22 cellular contexts compared by ENCODE assay signal in genomic region chr5:8981496-8981895, GRCh38.
DNase-seq lines count a peak whose midpoint lies in the region; ATAC-seq, FAIRE-seq and TF ChIP-seq lines count a peak whose summit lies in the region.
"Had no signal": no experiment of that assay in that cellular context is flagged by ENCODE, and none has a peak within 500 bp of the region (broad histone marks: within the 10 kb centered on the region; RNA-seq: fewer than 3 reads in every experiment).

No MANE protein-coding gene starts in this region.

- no peaks in the 10 kb centered on the region for H3K23me2 ChIP-seq in H1 (ENCODE audit: low read depth, low read length)

- H3K4me1 ChIP-seq in H1 (replicated peaks in 1 of 4; ENCODE audit: control insufficient read depth in 3 of 4, insufficient read depth in 4 of 4, low read length in 3 of 4) (0 out of 7 replicates have a peak, but pooled peaks cover 0 to 2% (median 0%) of the 10 kb centered on the region in 4 experiments), sigmoid colon (no peaks in the 10 kb centered on the region)
- H3K4me1 ChIP-seq: left ventricle myocardium inferior had no signal

- FAIRE-seq in H1 (lab: Jason Lieb, UNC) (no peak), D721Med (lab: Jason Lieb, UNC) (no peak)

- no peak overlapping the region for H2BK15ac ChIP-seq in H1 (ENCODE audit: low read length)

- no peak overlapping the region for H2BK5ac ChIP-seq in H1 (ENCODE audit: low read depth, low read length)

- no peak overlapping the region for H4K5ac ChIP-seq in H1 (ENCODE audit: insufficient read length, low read depth, low read length)

- no peak overlapping the region for H4K8ac ChIP-seq in H1 (ENCODE audit: extremely low read depth, insufficient read depth, low read length)

- DNase-seq in AG10803 (ENCODE audit: low read depth) = peak; percentile 15
- peak; percentile 50 for DNase-seq in M059J (ENCODE audit: low read depth)
- no peak for DNase-seq in H1 (ENCODE audit: low read depth in 1 of 2, low spot score in 2 of 2)
- no peak for DNase-seq in neural crest cell (ENCODE audit: low read depth, low spot score)
- no peak for DNase-seq in GM03348 (ENCODE audit: low spot score)
- no peak for DNase-seq in sigmoid colon
- no peak for DNase-seq in D721Med (ENCODE audit: insufficient read length, low spot score)
- DNase-seq: activated CD4-positive, alpha-beta memory T cell treated with anti-CD3 and anti-CD28 coated beads, Interleukin-2, amount 10 ng/mL, durations not matched to agents 7 days and 5 days; activated naive CD4-positive, alpha-beta T cell treated with Interleukin-2 at 50 U/mL for 16 hours; activated T-cell treated with anti-CD3 and anti-CD28 coated beads, Interleukin-2, amount 50 U/mL, for 1 hour; aorta; CD8-positive, alpha-beta T cell; GOT3; left ventricle myocardium inferior; NCI-H1436; NCI-H2171 treated with DMSO at 0.1 percent for 48 hours; NCI-H774; stimulated activated CD4-positive, alpha-beta T cell treated with anti-CD3 and anti-CD28 coated beads, Interleukin-12 subunit alpha, Interleukin-12 subunit beta, amount 100 ng/mL, for 4 hours; substantia nigra; T-helper 17 cell had no signal

- H2AFZ ChIP-seq in H1 (ENCODE audit: low read length) = peak overlapping the region; percentile 81; the same call in 1 of the 2 replicates

- POLR2A ChIA-PET in H1 (lab: Charles Lee; ENCODE audit: partially characterized antibody) = no interaction called here

- CTCF ChIA-PET in H1 (lab: Charles Lee; ENCODE audit: partially characterized antibody) = interaction anchor here (1.2 kb wide), 1 partner anchor 73 kb away, joined by 3 read pairs; no protein-coding TSS in a partner anchor

- H3K27ac ChIP-seq in H1 (ENCODE audit: low read depth, low read length) (no peak overlapping the region), sigmoid colon (no peak overlapping the region)
- H3K27ac ChIP-seq: coronary artery, left ventricle myocardium inferior had no signal

- no peaks in the 10 kb centered on the region for H3K79me1 ChIP-seq in H1 (ENCODE audit: low read depth, low read length)

- TF ChIP-seq EP300 in H1 (IDR thresholded peaks at IDR 0.05; ENCODE audit: borderline replicate concordance in 1 of 2, low read depth in 2 of 2, low read length in 2 of 2) (no peak), sigmoid colon (IDR thresholded peaks at IDR 0.05) (no peak)

- H3K4me1 Mint-ChIP-seq in neural crest cell = peaks cover 33% of the 10 kb centered on the region
- H3K4me1 Mint-ChIP-seq: activated CD4-positive, alpha-beta memory T cell treated with anti-CD3 and anti-CD28 coated beads, Interleukin-2, amount 10 ng/mL, durations not matched to agents 7 days and 5 days; T-helper 17 cell had no signal

- H3K36me3 ChIP-seq in H1 (ENCODE audit: control insufficient read depth in 2 of 4, insufficient read depth in 4 of 4, low read length in 3 of 4) (no peaks in the 10 kb centered on the region), sigmoid colon (no peaks in the 10 kb centered on the region)
- H3K36me3 ChIP-seq: left ventricle myocardium inferior had no signal

- no peaks in the 10 kb centered on the region for H3K9me3 ChIP-seq in H1 (ENCODE audit: insufficient read depth in 2 of 2, low read depth in 1 of 2, low read length in 1 of 2)
- no peaks in the 10 kb centered on the region for H3K9me3 ChIP-seq in sigmoid colon
- H3K9me3 ChIP-seq: left ventricle myocardium inferior had no signal

- H3K27me3 ChIP-seq in H1 (replicated peaks in 1 of 4; ENCODE audit: control insufficient read depth in 3 of 4, extremely low read depth in 1 of 4, insufficient read depth in 3 of 4, low read length in 3 of 4) = no peaks in the 10 kb centered on the region
- H3K27me3 ChIP-seq in sigmoid colon = no peaks in the 10 kb centered on the region

- H3K4me3 ChIP-seq in AG10803 (ENCODE audit: low read length) (no peak overlapping the region), H1 (ENCODE audit: extremely low read depth in 1 of 4, insufficient read depth in 2 of 4, low read depth in 3 of 4, low read length in 4 of 4) (no peak overlapping the region), sigmoid colon (no peak overlapping the region)
- H3K4me3 ChIP-seq: coronary artery, left ventricle myocardium inferior had no signal

- H3K14ac ChIP-seq in H1 (ENCODE audit: insufficient read length) = no peak overlapping the region

- peak overlapping the region; percentile 20 for H3K27ac Mint-ChIP-seq in neural crest cell (ENCODE audit: unreplicated experiment)
- H3K27ac Mint-ChIP-seq: activated CD4-positive, alpha-beta memory T cell treated with anti-CD3 and anti-CD28 coated beads, Interleukin-2, amount 10 ng/mL, durations not matched to agents 7 days and 5 days; CD8-positive, alpha-beta T cell; T-helper 17 cell had no signal

- H3K27me3 Mint-ChIP-seq in neural crest cell (ENCODE audit: low read depth) = no peaks in the 10 kb centered on the region
- H3K27me3 Mint-ChIP-seq: activated CD4-positive, alpha-beta memory T cell treated with anti-CD3 and anti-CD28 coated beads, Interleukin-2, amount 10 ng/mL, durations not matched to agents 7 days and 5 days; T-helper 17 cell had no signal

- H4K20me1 ChIP-seq in H1 (replicated peaks in 1 of 2; ENCODE audit: control insufficient read depth in 1 of 2, insufficient read depth in 2 of 2, low read length in 2 of 2) = no peaks in the 10 kb centered on the region

- H2AK5ac ChIP-seq in H1 (ENCODE audit: low read depth, low read length) = no peak overlapping the region

- H4K91ac ChIP-seq in H1 (replicated peaks; ENCODE audit: insufficient read length, low read length) = no peak overlapping the region

- peaks cover 7% of the 10 kb centered on the region for H3K9me3 Mint-ChIP-seq in neural crest cell

- WGBS in H1 (ENCODE audit: extremely low coverage in 1 of 2, insufficient coverage in 1 of 2, insufficient read length in 1 of 2, insufficient replicate concordance in 2 of 2, low coverage in 1 of 2, low lambda C conversion rate in 2 of 2, missing lambda C conversion rate in 1 of 2), 2 experiments = 75% methylated on average over 1 of the region's 1 CpG; no CpG with 5 or more reads in 1 of the 2 experiments
- WGBS in sigmoid colon, 2 donors = 78 to 86% methylated on average over 1 of the region's 1 CpG

- TF ChIP-seq CTCF in AG10803 (conservative IDR thresholded peaks at IDR 0.05; ENCODE audit: low read length) (no peak), H1 (IDR thresholded peaks at IDR 0.05; ENCODE audit: control extremely low read depth in 1 of 3, insufficient read depth in 1 of 3, low read depth in 1 of 3, low read length in 3 of 3) (no peak), neural crest cell (conservative IDR thresholded peaks at IDR 0.05) (no peak), sigmoid colon (IDR thresholded peaks at IDR 0.05) (no peak), D721Med (IDR thresholded peaks at IDR 0.05; ENCODE audit: insufficient read depth, missing control alignments) (no peak)

- no peak for TF ChIP-seq POLR2A in H1 (IDR thresholded peaks at IDR 0.05; ENCODE audit: control extremely low read depth in 1 of 2, low read depth in 2 of 2, low read length in 2 of 2)
- no peak for TF ChIP-seq POLR2A in sigmoid colon (IDR thresholded peaks at IDR 0.05)

- intact Hi-C loops in sigmoid colon (cut with DNase I) = no loop called here

- H2BK20ac ChIP-seq in H1 (ENCODE audit: low read length) = no peak overlapping the region

- H3K23ac ChIP-seq in H1 (ENCODE audit: insufficient read length) = no peak overlapping the region

- no peak overlapping the region for H3K56ac ChIP-seq in H1 (replicated peaks; ENCODE audit: insufficient read length, low read depth, low read length)

- peaks cover 3% of the 10 kb centered on the region for H3K36me3 Mint-ChIP-seq in neural crest cell (ENCODE audit: low read depth)
- H3K36me3 Mint-ChIP-seq: CD8-positive, alpha-beta T cell had no signal

- no peak overlapping the region for H3K4me2 ChIP-seq in H1 (ENCODE audit: insufficient read depth in 1 of 2, low read depth in 2 of 2, low read length in 2 of 2)

- no peak for TF ChIP-seq RAD21 in H1 (IDR thresholded peaks at IDR 0.05 in 1 of 2, conservative IDR thresholded peaks at IDR 0.05 in 1 of 2; ENCODE audit: low read depth in 2 of 2, low read length in 2 of 2)

- H3K9ac ChIP-seq in H1 (replicated peaks in 1 of 4; ENCODE audit: extremely low read depth in 1 of 4, low read depth in 3 of 4, low read length in 3 of 4) = no peak overlapping the region

- no peak overlapping the region for H2BK120ac ChIP-seq in H1 (replicated peaks; ENCODE audit: low read depth, low read length)

- no peak for ATAC-seq in HG02973 (IDR thresholded peaks at IDR 0.05; ENCODE audit: unreplicated experiment)
- ATAC-seq: CD8-positive, alpha-beta T cell; T-helper 17 cell had no signal

- no peak overlapping the region for H3K18ac ChIP-seq in H1 (ENCODE audit: extremely low read depth, low read length)

- no peak overlapping the region for H3K4me3 Mint-ChIP-seq in neural crest cell
- H3K4me3 Mint-ChIP-seq: activated CD4-positive, alpha-beta memory T cell treated with anti-CD3 and anti-CD28 coated beads, Interleukin-2, amount 10 ng/mL, durations not matched to agents 7 days and 5 days; CD8-positive, alpha-beta T cell; T-helper 17 cell had no signal

- no peaks in the 10 kb centered on the region for H3K79me2 ChIP-seq in H1 (ENCODE audit: control insufficient read depth in 1 of 2, insufficient read depth in 2 of 2, low read length in 2 of 2)

- H2BK12ac ChIP-seq in H1 (ENCODE audit: low read depth, low read length) = no peak overlapping the region

- no peak overlapping the region for H3K4ac ChIP-seq in H1 (replicated peaks; ENCODE audit: insufficient read length, low read depth, low read length)

TF ChIP-seq in H1, 55 proteins besides CTCF, POLR2A, EP300 and RAD21:
- TF ChIP-seq SP2 (IDR thresholded peaks at IDR 0.05; ENCODE audit: low read length) (no peak), GABPA (IDR thresholded peaks at IDR 0.05; ENCODE audit: borderline replicate concordance, insufficient read depth, low read length) (no peak), TAF1 (IDR thresholded peaks at IDR 0.05; ENCODE audit: low read depth, low read length) (no peak), RXRA (IDR thresholded peaks at IDR 0.05; ENCODE audit: insufficient read depth, low read depth, low read length) (no peak)
TF ChIP-seq in H1: peak in this region for 0.

Comparison
In these comparisons a context has a peak if more than half of its experiments do, and no peak if none do; other contexts are left out.
1. DNase-seq: peak in AG10803 (single experiment) and M059J (single experiment); none in H1 (0 of 2), neural crest cell (single experiment), GM03348 (single experiment), sigmoid colon (single experiment) and D721Med (single experiment).